8 cellular contexts compared by ENCODE assay signal in genomic region chr6:69791065-69791471, GRCh38. TPM values are rescaled to one million over a fixed set of nuclear protein-coding genes. Genes with fewer than 3 reads are reported as not detected.
A peak's percentile ranks its signal among the peaks of the same experiment; 100 is the strongest.
DNase-seq lines count a peak whose midpoint lies in the region; ATAC-seq and TF ChIP-seq lines count a peak whose summit lies in the region.

No MANE protein-coding gene starts in this region.

- H3K27me3 Mint-ChIP-seq in stimulated activated memory B cell treated with anti-CD40 and anti-IgM and Interleukin-4, amounts not matched to agents 10 μg/mL and 1 μg/mL and 100 μg/mL, for 72 hours = no peaks in the 10 kb centered on the region
- H3K27me3 Mint-ChIP-seq in activated CD4-positive, alpha-beta T cell treated with anti-CD3 and anti-CD28 coated beads for 36 hours = no peaks in the 10 kb centered on the region

- CTCF ChIA-PET in activated CD4-positive, alpha-beta T cell treated with anti-CD3 and anti-CD28 coated beads for 36 hours (lab: Charles Lee) = no interaction called here
- CTCF ChIA-PET in HEK293T (lab: Yijun Ruan, JAX) = no interaction called here

- H3K27me3 ChIP-seq in esophagus squamous epithelium = no peaks in the 10 kb centered on the region

- intact Hi-C loops in esophagus squamous epithelium (cut with DNase I) = no loop called here
- intact Hi-C loops in activated CD4-positive, alpha-beta T cell treated with anti-CD3 and anti-CD28 coated beads for 36 hours (cut with DNase I, micrococcal nuclease) = loop anchor here in 1 of 2 experiments (10.0 kb wide), 1 partner anchor 874 kb away; the partner anchor contains the start of gene SMAP1

- WGBS in esophagus squamous epithelium, 2 donors = 52 to 56% methylated on average over 2 of the region's 2 CpGs

- H3K27ac Mint-ChIP-seq in stimulated activated memory B cell treated with anti-CD40 and anti-IgM and Interleukin-4, amounts not matched to agents 10 μg/mL and 1 μg/mL and 100 μg/mL, for 72 hours = peak overlapping the region; percentile 21
- H3K27ac Mint-ChIP-seq in activated CD4-positive, alpha-beta T cell treated with anti-CD3 and anti-CD28 coated beads for 36 hours = no peak overlapping the region

- H3K36me3 ChIP-seq in esophagus squamous epithelium = peaks cover 0 to 19% (median 0%) of the 10 kb centered on the region in 3 donors

- POLR2A ChIA-PET in activated CD4-positive, alpha-beta T cell treated with anti-CD3 and anti-CD28 coated beads for 36 hours (lab: Charles Lee) = no interaction called here
- POLR2A ChIA-PET in HEK293T (lab: Yijun Ruan, JAX) = no interaction called here

- peak overlapping the region; percentile 0 to 71 (median 43) for H3K27ac ChIP-seq in esophagus squamous epithelium

- H3K4me3 ChIP-seq in esophagus squamous epithelium = no peak overlapping the region

- no peak for TF ChIP-seq CTCF in esophagus squamous epithelium (IDR thresholded peaks at IDR 0.05)

- DNase-seq in NCI-H1436 (lab: John Stamatoyannopoulos, UW) (peak; percentile 14), NCI-H1436 treated with DMSO at 0.1 percent for 48 hours (lab: John Stamatoyannopoulos, UW) (no peak), esophagus squamous epithelium (lab: John Stamatoyannopoulos, UW) (no peak), HEK293T (ENCODE audit: extremely low spot score) (no peak)
- no peak for DNase-seq in activated CD4-positive, alpha-beta T cell treated with anti-CD3 and anti-CD28 coated beads for 36 hours
- DNase-seq in stimulated activated naive CD4-positive, alpha-beta T cell (lab: John Stamatoyannopoulos, UW) = no peak

- no peak for TF ChIP-seq POLR2A in esophagus squamous epithelium (IDR thresholded peaks at IDR 0.05)

- H3K4me1 ChIP-seq in esophagus squamous epithelium = peaks cover 12 to 42% (median 12%) of the 10 kb centered on the region in 3 donors

- peaks cover 62% of the 10 kb centered on the region for H3K4me1 Mint-ChIP-seq in stimulated activated memory B cell treated with anti-CD40 and anti-IgM and Interleukin-4, amounts not matched to agents 10 μg/mL and 1 μg/mL and 100 μg/mL, for 72 hours
- H3K4me1 Mint-ChIP-seq in activated CD4-positive, alpha-beta T cell treated with anti-CD3 and anti-CD28 coated beads for 36 hours = peaks cover 54% of the 10 kb centered on the region

- no peaks in the 10 kb centered on the region for H3K9me3 ChIP-seq in esophagus squamous epithelium

- H3K36me3 Mint-ChIP-seq in stimulated activated memory B cell treated with anti-CD40 and anti-IgM and Interleukin-4, amounts not matched to agents 10 μg/mL and 1 μg/mL and 100 μg/mL, for 72 hours = peaks cover 23% of the 10 kb centered on the region
- peaks cover 24% of the 10 kb centered on the region for H3K36me3 Mint-ChIP-seq in activated CD4-positive, alpha-beta T cell treated with anti-CD3 and anti-CD28 coated beads for 36 hours (ENCODE audit: low read depth)

- peak overlapping the region; percentile 23 for H3K4me3 Mint-ChIP-seq in stimulated activated memory B cell treated with anti-CD40 and anti-IgM and Interleukin-4, amounts not matched to agents 10 μg/mL and 1 μg/mL and 100 μg/mL, for 72 hours
- no peak overlapping the region for H3K4me3 Mint-ChIP-seq in activated CD4-positive, alpha-beta T cell treated with anti-CD3 and anti-CD28 coated beads for 36 hours

- peak; percentile 57 for ATAC-seq in HG03432 (IDR thresholded peaks at IDR 0.05; ENCODE audit: unreplicated experiment)
- ATAC-seq in stimulated activated memory B cell treated with anti-CD40 and anti-IgM and Interleukin-4, amounts not matched to agents 10 μg/mL and 1 μg/mL and 100 μg/mL, for 72 hours = peak; percentile 35
- no peak for ATAC-seq in activated CD4-positive, alpha-beta T cell treated with anti-CD3 and anti-CD28 coated beads for 36 hours

- no peaks in the 10 kb centered on the region for H3K9me3 Mint-ChIP-seq in stimulated activated memory B cell treated with anti-CD40 and anti-IgM and Interleukin-4, amounts not matched to agents 10 μg/mL and 1 μg/mL and 100 μg/mL, for 72 hours
- no peaks in the 10 kb centered on the region for H3K9me3 Mint-ChIP-seq in activated CD4-positive, alpha-beta T cell treated with anti-CD3 and anti-CD28 coated beads for 36 hours (ENCODE audit: low read depth)

TF ChIP-seq in HEK293T, 16 proteins besides CTCF, POLR2A, EP300 and RAD21:
- TF ChIP-seq HDGF (IDR thresholded peaks at IDR 0.05; ENCODE audit: borderline replicate concordance) (no peak), L3MBTL2 (conservative IDR thresholded peaks at IDR 0.05) (no peak), ARNT (IDR thresholded peaks at IDR 0.05) (no peak), ELF4 (IDR thresholded peaks at IDR 0.05) (no peak), FOXA1 (IDR thresholded peaks at IDR 0.05) (no peak), PKNOX1 (IDR thresholded peaks at IDR 0.05) (no peak), NFRKB (IDR thresholded peaks at IDR 0.05) (no peak), TARDBP (IDR thresholded peaks at IDR 0.05) (no peak)
TF ChIP-seq in HEK293T: peak in this region for 0.

RNA-seq across cellular contexts. Expression of gene LMBRD1, which starts 5.7 kb away (rescaled TPM):
- total RNA-seq in esophagus squamous epithelium = 10 to 100 TPM; 23.0 to 50.6 (median 41.1) TPM
- total RNA-seq in activated CD4-positive, alpha-beta T cell treated with anti-CD3 and anti-CD28 coated beads for 36 hours = 10 to 100 TPM; 16.7 to 18.4 TPM
